23 cellular contexts compared by ENCODE assay signal in the genomic region with DNA sequence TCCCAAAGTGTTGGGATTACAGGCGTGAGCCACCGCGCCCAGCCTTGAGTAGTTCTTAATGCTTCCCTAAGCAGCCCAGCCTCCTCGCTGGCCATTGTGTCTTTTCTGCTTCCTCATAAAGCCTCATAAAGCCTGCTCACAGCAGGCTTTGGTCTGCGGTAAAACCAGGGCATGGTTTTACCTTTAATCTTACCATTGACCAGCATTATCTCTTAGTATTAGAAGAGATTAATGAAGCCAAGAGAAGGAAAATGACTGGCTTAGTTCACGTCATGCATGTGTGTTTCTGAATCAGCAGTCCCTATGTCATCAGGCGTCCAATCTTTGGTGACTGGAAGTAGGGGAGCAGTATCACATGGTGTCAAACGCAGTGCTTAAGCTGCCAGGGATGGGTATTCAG. TPM values are rescaled to one million over a fixed set of nuclear protein-coding genes. Genes with fewer than 3 reads are reported as not detected.
DNase-seq lines count a peak whose midpoint lies in the region; ATAC-seq, FAIRE-seq and TF ChIP-seq lines count a peak whose summit lies in the region.
"Had no signal": no experiment of that assay in that cellular context is flagged by ENCODE, and none has a peak within 500 bp of the region (broad histone marks: within the 10 kb centered on the region; RNA-seq: fewer than 3 reads in every experiment).

No MANE protein-coding gene starts in this region.

- H3K4me1 Mint-ChIP-seq in neural progenitor cell, result no peaks in the 10 kb centered on the region
- H3K4me1 Mint-ChIP-seq: B cell; CD4-positive, CD25-positive, alpha-beta regulatory T cell had no signal

- in situ Hi-C loops in HepG2 (cut with HindIII; ENCODE audit: extremely low pct_ligation_motif_present, low pct_unique_long_range_greater_than_20kb), result no loop called here
- in situ Hi-C loops in K562 (cut with MboI), result no loop called here

- H3F3A ChIP-seq in neural progenitor cell (ENCODE audit: low read depth), result peaks cover 8% of the 10 kb centered on the region

- H2AFZ ChIP-seq in HepG2 (ENCODE audit: low read length), result no peak overlapping the region
- peak overlapping the region; percentile 74 for H2AFZ ChIP-seq in K562 (ENCODE audit: low read depth, low read length)
- H2AFZ ChIP-seq in neural progenitor cell (replicated peaks), result no peak overlapping the region

- TF ChIP-seq RAD21 in HepG2 (CRISPR knock-in tag; IDR thresholded peaks at IDR 0.05) (no peak), K562 (CRISPR knock-in tag; conservative IDR thresholded peaks at IDR 0.05 in 1 of 2, IDR thresholded peaks at IDR 0.05 in 1 of 2) (no peak)

- H3K27me3 Mint-ChIP-seq in neural progenitor cell (ENCODE audit: insufficient read depth, low read depth), result no peaks in the 10 kb centered on the region
- H3K27me3 Mint-ChIP-seq: B cell had no signal

- BruUV-seq in HepG2 (replicated peaks; lab: Mats Ljungman, UMichigan) (no TSS peak), K562 (replicated peaks; lab: Mats Ljungman, UMichigan) (no TSS peak)

- ATAC-seq in HepG2 (no peak), right lobe of liver (no peak), K562 (peak; percentile 42; the same call in 1 of the 3 replicates)
- ATAC-seq: CD8-positive, alpha-beta T cell; GM12878 had no signal

- no peak for TF ChIP-seq EP300 in HepG2 (IDR thresholded peaks at IDR 0.05; ENCODE audit: low read depth in 2 of 2, low read length in 2 of 2)
- no peak for TF ChIP-seq EP300 in HepG2 (CRISPR knock-in tag; IDR thresholded peaks at IDR 0.05; ENCODE audit: borderline replicate concordance)
- TF ChIP-seq EP300 in K562 (IDR thresholded peaks at IDR 0.05; ENCODE audit: low read length), result no peak

- intact Hi-C loops in HepG2 (cut with micrococcal nuclease; ENCODE audit: unreplicated experiment), result no loop called here
- intact Hi-C loops in right lobe of liver (cut with DNase I), result no loop called here
- intact Hi-C loops in K562 (cut with micrococcal nuclease), result no loop called here

- TF ChIP-seq POLR2A in HepG2 (IDR thresholded peaks at IDR 0.05; ENCODE audit: insufficient read depth in 1 of 2, low read depth in 2 of 2, low read length in 2 of 2), result no peak
- TF ChIP-seq POLR2A in right lobe of liver (IDR thresholded peaks at IDR 0.05), result no peak
- TF ChIP-seq POLR2A in K562 (conservative IDR thresholded peaks at IDR 0.05), result no peak

- H3K4me1 ChIP-seq in HepG2 (ENCODE audit: insufficient read depth, low read length) (no peaks in the 10 kb centered on the region), right lobe of liver (no peaks in the 10 kb centered on the region), K562 (replicated peaks in 1 of 2; ENCODE audit: control insufficient read depth in 2 of 2, insufficient read depth in 2 of 2, low read length in 2 of 2) (no peaks in the 10 kb centered on the region; a peak in 1 of 5 replicates), neural progenitor cell (no peaks in the 10 kb centered on the region)
- H3K4me1 ChIP-seq: BLaER1, Caco-2 had no signal

- 80% methylated on average over 8 of the region's 8 CpGs for whole genome bisulfite sequencing in HepG2 (ENCODE audit: low lambda C conversion rate)
- WGBS in right lobe of liver (ENCODE audit: insufficient coverage, low coverage, low lambda C conversion rate, missing lambda C conversion rate), result 76% methylated on average over 5 of the region's 8 CpGs
- 49% methylated on average over 8 of the region's 8 CpGs for WGBS in K562 (ENCODE audit: insufficient coverage, low coverage, missing lambda C conversion rate)

- H3K79me2 ChIP-seq in HepG2 (ENCODE audit: insufficient read depth, low read length) (no peaks in the 10 kb centered on the region), K562 (ENCODE audit: control insufficient read depth, insufficient read depth, low read length) (no peaks in the 10 kb centered on the region), neural progenitor cell (ENCODE audit: low read depth) (no peaks in the 10 kb centered on the region)

- CTCF ChIA-PET in HepG2 (lab: Yijun Ruan, JAX; ENCODE audit: low intra/inter-chr PET ratio, low total read pairs) (no interaction called here), K562 (lab: Yijun Ruan, JAX; ENCODE audit: low intra/inter-chr PET ratio) (no interaction called here)

- no peak overlapping the region for H3K27ac Mint-ChIP-seq in neural progenitor cell
- H3K27ac Mint-ChIP-seq: B cell; CD4-positive, CD25-positive, alpha-beta regulatory T cell; CD8-positive, alpha-beta T cell had no signal

- no peak overlapping the region for H3K4me3 Mint-ChIP-seq in neural progenitor cell
- H3K4me3 Mint-ChIP-seq: B cell; CD4-positive, CD25-positive, alpha-beta regulatory T cell; CD8-positive, alpha-beta T cell had no signal

- H4K20me1 ChIP-seq in HepG2 (ENCODE audit: insufficient read depth, low read length) (no peaks in the 10 kb centered on the region), K562 (replicated peaks; ENCODE audit: control insufficient read depth, insufficient read depth, low read length) (no peaks in the 10 kb centered on the region), neural progenitor cell (ENCODE audit: low read depth) (no peaks in the 10 kb centered on the region)
- H4K20me1 ChIP-seq: BLaER1 had no signal

- no peak overlapping the region for H3K9ac ChIP-seq in HepG2 (ENCODE audit: insufficient read depth, low read depth, low read length)
- no peak overlapping the region for H3K9ac ChIP-seq in K562 (ENCODE audit: insufficient read depth in 1 of 2, low read depth in 2 of 2, low read length in 2 of 2)
- H3K9ac ChIP-seq in neural progenitor cell, result no peak overlapping the region
- H3K9ac ChIP-seq: BLaER1 had no signal

- no peak for DNase-seq in HepG2 (ENCODE audit: low spot score)
- no peak for DNase-seq in right lobe of liver
- no peak for DNase-seq in K562 (ENCODE audit: extremely low read depth in 1 of 4, low spot score in 3 of 4)
- peak; percentile 44 for DNase-seq in neural progenitor cell (ENCODE audit: low spot score)
- no peak for DNase-seq in caudate nucleus (lab: John Stamatoyannopoulos, UW)
- DNase-seq in NCI-H748 treated with DMSO at 0.1 percent for 48 hours (lab: John Stamatoyannopoulos, UW), result no peak
- DNase-seq: Caco-2; CD4-positive, CD25-positive, alpha-beta regulatory T cell; CD8-positive, alpha-beta T cell; DMS 273 treated with DMSO at 0.1 percent for 48 hours; DMS79; EL; GDM1; GOT3; H7; HCEC 1CT had no signal

- H3K9me1 ChIP-seq in K562 (ENCODE audit: control insufficient read depth, insufficient read depth, low read length), result no peaks in the 10 kb centered on the region

- POLR2A ChIA-PET in HepG2 (lab: Yijun Ruan, JAX), result no interaction called here
- POLR2A ChIA-PET in K562 (lab: Yijun Ruan, JAX), result interaction anchor here (0.6 to 2.0 kb wide), 3 partner anchors 12 to 250 kb away, joined by 3 to 5 read pairs (median 4); no protein-coding TSS in a partner anchor

- H3K36me3 ChIP-seq in HepG2 (replicated peaks in 1 of 2; ENCODE audit: control insufficient read depth in 1 of 2, insufficient read depth in 2 of 2, low read length in 2 of 2), result no peaks in the 10 kb centered on the region
- no peaks in the 10 kb centered on the region for H3K36me3 ChIP-seq in right lobe of liver
- H3K36me3 ChIP-seq in K562 (ENCODE audit: control insufficient read depth, insufficient read depth, low read length), result no peaks in the 10 kb centered on the region
- H3K36me3 ChIP-seq in neural progenitor cell, result no peaks in the 10 kb centered on the region
- H3K36me3 ChIP-seq: BLaER1 had no signal

- H3K27me3 ChIP-seq in HepG2 (ENCODE audit: control insufficient read depth in 1 of 2, insufficient read depth in 2 of 2, low read length in 2 of 2), result 0 out of 5 replicates have a peak, but pooled peaks cover 0 to 4% of the 10 kb centered on the region in 2 experiments
- H3K27me3 ChIP-seq in right lobe of liver, result no peaks in the 10 kb centered on the region
- peaks cover 0 to 9% of the 10 kb centered on the region in 2 experiments; a peak in 2 of 5 replicates for H3K27me3 ChIP-seq in K562 (ENCODE audit: control insufficient read depth in 2 of 2, insufficient read depth in 2 of 2, low read length in 2 of 2)
- no peaks in the 10 kb centered on the region for H3K27me3 ChIP-seq in neural progenitor cell
- H3K27me3 ChIP-seq: BLaER1 had no signal

- H3K4me2 ChIP-seq in HepG2 (ENCODE audit: low read depth, low read length) (no peak overlapping the region), K562 (ENCODE audit: insufficient read depth, low read length) (no peak overlapping the region), neural progenitor cell (no peak overlapping the region)
- H3K4me2 ChIP-seq: BLaER1 had no signal

- TF ChIP-seq CTCF in HepG2 (CRISPR knock-in tag; IDR thresholded peaks at IDR 0.05) (no peak), right lobe of liver (IDR thresholded peaks at IDR 0.05) (no peak), K562 (IDR thresholded peaks at IDR 0.05 in 2 of 3, conservative IDR thresholded peaks at IDR 0.05 in 1 of 3; ENCODE audit: insufficient read depth in 2 of 3, low read depth in 1 of 3, low read length in 3 of 3) (no peak), neural progenitor cell (IDR thresholded peaks at IDR 0.05) (no peak)

- H3K27ac ChIP-seq in HepG2 (ENCODE audit: extremely low read length, insufficient read depth, low read length) (no peak overlapping the region), right lobe of liver (no peak overlapping the region), K562 (ENCODE audit: extremely low read depth, low read depth, low read length) (no peak overlapping the region), neural progenitor cell (no peak overlapping the region), caudate nucleus (ENCODE audit: low read depth, low read length) (no peak overlapping the region)
- H3K27ac ChIP-seq: 22Rv1, BLaER1, C4-2B had no signal

- H3K9me3 ChIP-seq in HepG2 (ENCODE audit: low read length), result no peaks in the 10 kb centered on the region
- no peaks in the 10 kb centered on the region for H3K9me3 ChIP-seq in right lobe of liver
- H3K9me3 ChIP-seq in K562 (replicated peaks; ENCODE audit: control insufficient read depth, insufficient read depth, low read depth, low read length), result 0 out of 2 replicates have a peak, but pooled peaks cover 2% of the 10 kb centered on the region
- no peaks in the 10 kb centered on the region for H3K9me3 ChIP-seq in neural progenitor cell (ENCODE audit: low read depth)

- no peaks in the 10 kb centered on the region for H3K36me3 Mint-ChIP-seq in neural progenitor cell
- H3K36me3 Mint-ChIP-seq: CD4-positive, CD25-positive, alpha-beta regulatory T cell; CD8-positive, alpha-beta T cell had no signal

- H3K4me3 ChIP-seq in HepG2 (replicated peaks in 1 of 3; ENCODE audit: insufficient read depth in 1 of 3, low read depth in 2 of 3, low read length in 3 of 3) (no peak overlapping the region), right lobe of liver (no peak overlapping the region), K562 (no peak overlapping the region), neural progenitor cell (no peak overlapping the region)
- H3K4me3 ChIP-seq: BLaER1, GM12878 had no signal

- peaks cover 2% of the 10 kb centered on the region for H3K9me3 Mint-ChIP-seq in neural progenitor cell

- FAIRE-seq in HepG2 (lab: Jason Lieb, UNC), result no peak
- FAIRE-seq in K562 (lab: Jason Lieb, UNC), result no peak
- FAIRE-seq: A204.1, GM12878, GM19239 had no signal

RNA-seq across cellular contexts. Expression of a gene that starts 14.9 kb away (rescaled TPM):
- total RNA-seq in HepG2 (2016; rRNA removed; fragmentation: Illumina TruSeq; extraction: Trizol) (46.2 and 52.5 TPM in 2 replicates), right lobe of liver (under 1 TPM in 5 of 6 experiments, not detected in 1; 0.09 to 0.37 (median 0.20) TPM), K562 (2014; rRNA removed) (43.8 and 57.6 TPM in 2 replicates), K562 (2014; rRNA removed; fragmentation: Illumina TruSeq; extraction: Trizol) (51.0 and 51.8 TPM in 2 replicates), K562 (2015; rRNA removed; fragmentation: Illumina TruSeq; extraction: Trizol) (45.8 and 48.0 TPM in 2 replicates), K562 (2021) (65.8 and 66.8 TPM in 2 replicates), neural progenitor cell (ENCODE audit: low replicate concordance) (31.4 and 36.8 TPM in 2 replicates)
- 27.7 and 30.0 TPM in 2 replicates for total RNA-seq in HepG2 (2016; cell fraction: cytosol; rRNA removed; fragmentation: Illumina TruSeq; extraction: Trizol; ENCODE audit: low read depth)
- 47.6 and 48.2 TPM in 2 replicates for total RNA-seq in HepG2 (2016; cell fraction: insoluble cytoplasmic fraction; rRNA removed; fragmentation: Illumina TruSeq; extraction: Trizol)
- 32.2 and 33.8 TPM in 2 replicates for total RNA-seq in HepG2 (2016; cell fraction: membrane; rRNA removed; fragmentation: Illumina TruSeq; extraction: Trizol)
- 53.9 and 55.6 TPM in 2 replicates for total RNA-seq in HepG2 (2016; cell fraction: nucleus; rRNA removed; fragmentation: Illumina TruSeq; extraction: Trizol)
- polyA plus RNA-seq in HepG2 (2011; rRNA removed) (38.4 and 57.8 TPM in 2 replicates), K562 (2011; rRNA removed) (121 and 122 TPM in 2 replicates), K562 (2014; fragmentation: Illumina TruSeq; extraction: Trizol) (69.3 and 80.4 TPM in 2 replicates), K562 (2014; fragmentation: Nextera tagmentation; extraction: Ambion mirVana) (10 to 100 TPM; 28.5 to 41.4 TPM), K562 (2014; rRNA removed) (87.4 and 88.8 TPM in 2 replicates)
- polyA plus RNA-seq in HepG2 (2011; cell fraction: cytosol; rRNA removed), result 14.1 and 14.3 TPM in 2 replicates
- 145 and 170 TPM in 2 replicates for polyA plus RNA-seq in HepG2 (2011; cell fraction: nucleus; rRNA removed)
- 22.8 and 38.7 TPM in 2 replicates for polyA plus RNA-seq in HepG2 (2012)
- 7.6 and 7.8 TPM in 2 replicates for polyA plus RNA-seq in HepG2 (2016; cell fraction: cytosol; fragmentation: Illumina TruSeq; extraction: Trizol; ENCODE audit: low read depth)
- 67.0 and 69.0 TPM in 2 replicates for polyA plus RNA-seq in HepG2 (2016; cell fraction: insoluble cytoplasmic fraction; fragmentation: Illumina TruSeq; extraction: Trizol; ENCODE audit: low read depth)
- 16.4 and 17.0 TPM in 2 replicates for polyA plus RNA-seq in HepG2 (2016; cell fraction: membrane; fragmentation: Illumina TruSeq; extraction: Trizol; ENCODE audit: low read depth)
- 142 and 148 TPM in 2 replicates for polyA plus RNA-seq in HepG2 (2016; cell fraction: nucleus; fragmentation: Illumina TruSeq; extraction: Trizol; ENCODE audit: insufficient read depth, low read depth)
- 12.0 and 26.4 TPM in 2 replicates for polyA minus RNA-seq in HepG2 (2011; rRNA and poly(A)+ RNA removed; ENCODE audit: low replicate concordance)
- 10.3 and 11.9 TPM in 2 replicates for polyA minus RNA-seq in HepG2 (2011; cell fraction: cytosol; rRNA and poly(A)+ RNA removed)
- 40.2 and 48.7 TPM in 2 replicates for polyA minus RNA-seq in HepG2 (2011; cell fraction: nucleus; rRNA and poly(A)+ RNA removed)
- 62.9 and 117 TPM in 2 replicates for total RNA-seq in K562 (2011; cell fraction: chromatin; rRNA removed; ENCODE audit: low replicate concordance)
- 32.5 and 35.9 TPM in 2 replicates for total RNA-seq in K562 (2011; cell fraction: nucleolus; rRNA removed)
- 55.9 and 67.6 TPM in 2 replicates for total RNA-seq in K562 (2011; cell fraction: nucleoplasm; rRNA removed)
- 47.5 and 73.0 TPM in 2 replicates for polyA plus RNA-seq in K562 (2011; cell fraction: cytosol; rRNA removed)
- polyA plus RNA-seq in K562 (2011; cell fraction: nucleus; rRNA removed), result 257 and 276 TPM in 2 replicates
- 30.0 and 43.1 TPM in 2 replicates for polyA plus RNA-seq in K562 (2012)
- polyA minus RNA-seq in K562 (2011; rRNA and poly(A)+ RNA removed), result 54.5 and 61.8 TPM in 2 replicates
- polyA minus RNA-seq in K562 (2011; cell fraction: cytosol; rRNA and poly(A)+ RNA removed), result 41.7 and 43.2 TPM in 2 replicates
- 32.2 and 47.1 TPM in 2 replicates for polyA minus RNA-seq in K562 (2011; cell fraction: nucleus; rRNA and poly(A)+ RNA removed)

Comparison
In these comparisons a context has a peak if more than half of its experiments do, and no peak if none do; other contexts are left out.
1. RNA of a gene that starts 14.9 kb away (total RNA-seq): 32.5 to 117 TPM in K562, 27.7 to 55.6 TPM in HepG2 and 31.4 to 36.8 TPM in neural progenitor cell; 0.09 to 0.37 TPM in right lobe of liver; every median in the first group is over 10 times any median in the second.